ENCODE assay signal across 1 cellular context in genomic region chr7:104010052-104010909, GRCh38.
TF ChIP-seq lines count a peak whose summit lies in the region.

No MANE protein-coding gene starts in this region.

TF ChIP-seq in HepG2, 621 proteins besides CTCF, POLR2A, EP300 and RAD21 (continued from another document and continues in another):
- TF ChIP-seq TFAP4 (IDR thresholded peaks at IDR 0.05; ENCODE audit: borderline replicate concordance, low read depth) (0 out of 2 replicates have a peak, but pooled peaks have one; percentile 10), SMAD3 (CRISPR knock-in tag; IDR thresholded peaks at IDR 0.05) (0 out of 2 replicates have a peak, but pooled peaks have one; percentile 18), NFIC (IDR thresholded peaks at IDR 0.05; ENCODE audit: low read length) (0 out of 2 replicates have a peak, but pooled peaks have one; percentile 23), HNF1A (IDR thresholded peaks at IDR 0.05; ENCODE audit: low read depth) (peak; percentile 74), HNF1A (CRISPR knock-in tag; IDR thresholded peaks at IDR 0.05; ENCODE audit: borderline replicate concordance) (peak; percentile 94), CBX1 (IDR thresholded peaks at IDR 0.05; ENCODE audit: low read depth) (no peak), SOX13 (IDR thresholded peaks at IDR 0.05) (no peak), SOX13 (CRISPR knock-in tag; conservative IDR thresholded peaks at IDR 0.05 in 1 of 2, IDR thresholded peaks at IDR 0.05 in 1 of 2) (peak in 1 of 2 experiments; percentile 62; a peak in 2 of 4 replicates), ZGPAT (CRISPR knock-in tag; IDR thresholded peaks at IDR 0.05) (peak; percentile 44; the same call in 1 of the 2 replicates), SRY (CRISPR knock-in tag; IDR thresholded peaks at IDR 0.05) (no peak), NFYB (CRISPR knock-in tag; IDR thresholded peaks at IDR 0.05) (no peak), MIXL1 (CRISPR knock-in tag; IDR thresholded peaks at IDR 0.05) (0 out of 2 replicates have a peak, but pooled peaks have one; percentile 20), ZNF430 (CRISPR knock-in tag; IDR thresholded peaks at IDR 0.05) (no peak), MIER2 (CRISPR knock-in tag; IDR thresholded peaks at IDR 0.05) (no peak), TEAD3 (CRISPR knock-in tag; optimal IDR thresholded peaks at IDR 0.05; ENCODE audit: borderline replicate concordance) (peak; percentile 50), KDM2A (CRISPR knock-in tag; IDR thresholded peaks at IDR 0.05; ENCODE audit: borderline replicate concordance, low read depth) (0 out of 2 replicates have a peak, but pooled peaks have one; percentile 22), RXRB (CRISPR knock-in tag; IDR thresholded peaks at IDR 0.05; ENCODE audit: borderline replicate concordance) (peak; percentile 66), KDM3A (CRISPR knock-in tag; IDR thresholded peaks at IDR 0.05; ENCODE audit: low read depth) (0 out of 2 replicates have a peak, but pooled peaks have one; percentile 34), WIZ (CRISPR knock-in tag; IDR thresholded peaks at IDR 0.05) (no peak), SOX5 (CRISPR knock-in tag; IDR thresholded peaks at IDR 0.05; ENCODE audit: borderline replicate concordance) (peak; percentile 48; the same call in 1 of the 2 replicates)
- TF ChIP-seq, protein P1, sequence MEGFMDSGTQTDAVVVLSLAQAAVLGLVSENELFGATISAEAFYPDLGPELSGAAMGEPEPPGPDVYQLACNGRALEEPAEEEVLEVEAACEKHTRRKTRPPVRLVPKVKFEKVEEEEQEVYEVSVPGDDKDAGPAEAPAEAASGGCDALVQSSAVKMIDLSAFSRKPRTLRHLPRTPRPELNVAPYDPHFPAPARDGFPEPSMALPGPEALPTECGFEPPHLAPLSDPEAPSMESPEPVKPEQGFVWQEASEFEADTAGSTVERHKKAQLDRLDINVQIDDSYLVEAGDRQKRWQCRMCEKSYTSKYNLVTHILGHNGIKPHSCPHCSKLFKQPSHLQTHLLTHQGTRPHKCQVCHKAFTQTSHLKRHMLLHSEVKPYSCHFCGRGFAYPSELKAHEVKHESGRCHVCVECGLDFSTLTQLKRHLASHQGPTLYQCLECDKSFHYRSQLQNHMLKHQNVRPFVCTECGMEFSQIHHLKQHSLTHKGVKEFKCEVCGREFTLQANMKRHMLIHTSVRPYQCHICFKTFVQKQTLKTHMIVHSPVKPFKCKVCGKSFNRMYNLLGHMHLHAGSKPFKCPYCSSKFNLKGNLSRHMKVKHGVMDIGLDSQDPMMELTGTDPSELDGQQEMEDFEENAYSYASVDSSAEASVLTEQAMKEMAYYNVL (CRISPR knock-in tag; IDR thresholded peaks at IDR 0.05; ENCODE audit: borderline replicate concordance): peak; percentile 40; the same call in 1 of the 2 replicates
- TF ChIP-seq, protein P2, sequence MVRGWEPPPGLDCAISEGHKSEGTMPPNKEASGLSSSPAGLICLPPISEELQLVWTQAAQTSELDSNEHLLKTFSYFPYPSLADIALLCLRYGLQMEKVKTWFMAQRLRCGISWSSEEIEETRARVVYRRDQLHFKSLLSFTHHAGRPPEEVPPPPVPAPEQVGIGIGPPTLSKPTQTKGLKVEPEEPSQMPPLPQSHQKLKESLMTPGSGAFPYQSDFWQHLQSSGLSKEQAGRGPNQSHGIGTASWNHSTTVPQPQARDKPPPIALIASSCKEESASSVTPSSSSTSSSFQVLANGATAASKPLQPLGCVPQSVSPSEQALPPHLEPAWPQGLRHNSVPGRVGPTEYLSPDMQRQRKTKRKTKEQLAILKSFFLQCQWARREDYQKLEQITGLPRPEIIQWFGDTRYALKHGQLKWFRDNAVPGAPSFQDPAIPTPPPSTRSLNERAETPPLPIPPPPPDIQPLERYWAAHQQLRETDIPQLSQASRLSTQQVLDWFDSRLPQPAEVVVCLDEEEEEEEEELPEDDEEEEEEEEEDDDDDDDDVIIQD (CRISPR knock-in tag; IDR thresholded peaks at IDR 0.05; ENCODE audit: low read depth): 0 out of 2 replicates have a peak, but pooled peaks have one; percentile 63
- TF ChIP-seq, protein P3, sequence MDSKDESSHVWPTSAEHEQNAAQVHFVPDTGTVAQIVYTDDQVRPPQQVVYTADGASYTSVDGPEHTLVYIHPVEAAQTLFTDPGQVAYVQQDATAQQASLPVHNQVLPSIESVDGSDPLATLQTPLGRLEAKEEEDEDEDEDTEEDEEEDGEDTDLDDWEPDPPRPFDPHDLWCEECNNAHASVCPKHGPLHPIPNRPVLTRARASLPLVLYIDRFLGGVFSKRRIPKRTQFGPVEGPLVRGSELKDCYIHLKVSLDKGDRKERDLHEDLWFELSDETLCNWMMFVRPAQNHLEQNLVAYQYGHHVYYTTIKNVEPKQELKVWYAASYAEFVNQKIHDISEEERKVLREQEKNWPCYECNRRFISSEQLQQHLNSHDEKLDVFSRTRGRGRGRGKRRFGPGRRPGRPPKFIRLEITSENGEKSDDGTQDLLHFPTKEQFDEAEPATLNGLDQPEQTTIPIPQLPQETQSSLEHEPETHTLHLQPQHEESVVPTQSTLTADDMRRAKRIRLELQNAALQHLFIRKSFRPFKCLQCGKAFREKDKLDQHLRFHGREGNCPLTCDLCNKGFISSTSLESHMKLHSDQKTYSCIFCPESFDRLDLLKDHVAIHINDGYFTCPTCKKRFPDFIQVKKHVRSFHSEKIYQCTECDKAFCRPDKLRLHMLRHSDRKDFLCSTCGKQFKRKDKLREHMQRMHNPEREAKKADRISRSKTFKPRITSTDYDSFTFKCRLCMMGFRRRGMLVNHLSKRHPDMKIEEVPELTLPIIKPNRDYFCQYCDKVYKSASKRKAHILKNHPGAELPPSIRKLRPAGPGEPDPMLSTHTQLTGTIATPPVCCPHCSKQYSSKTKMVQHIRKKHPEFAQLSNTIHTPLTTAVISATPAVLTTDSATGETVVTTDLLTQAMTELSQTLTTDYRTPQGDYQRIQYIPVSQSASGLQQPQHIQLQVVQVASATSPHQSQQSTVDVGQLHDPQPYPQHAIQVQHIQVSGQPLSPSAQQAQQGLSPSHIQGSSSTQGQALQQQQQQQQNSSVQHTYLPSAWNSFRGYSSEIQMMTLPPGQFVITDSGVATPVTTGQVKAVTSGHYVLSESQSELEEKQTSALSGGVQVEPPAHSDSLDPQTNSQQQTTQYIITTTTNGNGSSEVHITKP (CRISPR knock-in tag; IDR thresholded peaks at IDR 0.05; ENCODE audit: low read depth): peak; percentile 27; the same call in 1 of the 2 replicates
- TF ChIP-seq, protein P4, sequence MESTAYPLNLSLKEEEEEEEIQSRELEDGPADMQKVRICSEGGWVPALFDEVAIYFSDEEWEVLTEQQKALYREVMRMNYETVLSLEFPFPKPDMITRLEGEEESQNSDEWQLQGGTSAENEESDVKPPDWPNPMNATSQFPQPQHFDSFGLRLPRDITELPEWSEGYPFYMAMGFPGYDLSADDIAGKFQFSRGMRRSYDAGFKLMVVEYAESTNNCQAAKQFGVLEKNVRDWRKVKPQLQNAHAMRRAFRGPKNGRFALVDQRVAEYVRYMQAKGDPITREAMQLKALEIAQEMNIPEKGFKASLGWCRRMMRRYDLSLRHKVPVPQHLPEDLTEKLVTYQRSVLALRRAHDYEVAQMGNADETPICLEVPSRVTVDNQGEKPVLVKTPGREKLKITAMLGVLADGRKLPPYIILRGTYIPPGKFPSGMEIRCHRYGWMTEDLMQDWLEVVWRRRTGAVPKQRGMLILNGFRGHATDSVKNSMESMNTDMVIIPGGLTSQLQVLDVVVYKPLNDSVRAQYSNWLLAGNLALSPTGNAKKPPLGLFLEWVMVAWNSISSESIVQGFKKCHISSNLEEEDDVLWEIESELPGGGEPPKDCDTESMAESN (CRISPR knock-in tag; conservative IDR thresholded peaks at IDR 0.05): no peak
- TF ChIP-seq, protein P5, sequence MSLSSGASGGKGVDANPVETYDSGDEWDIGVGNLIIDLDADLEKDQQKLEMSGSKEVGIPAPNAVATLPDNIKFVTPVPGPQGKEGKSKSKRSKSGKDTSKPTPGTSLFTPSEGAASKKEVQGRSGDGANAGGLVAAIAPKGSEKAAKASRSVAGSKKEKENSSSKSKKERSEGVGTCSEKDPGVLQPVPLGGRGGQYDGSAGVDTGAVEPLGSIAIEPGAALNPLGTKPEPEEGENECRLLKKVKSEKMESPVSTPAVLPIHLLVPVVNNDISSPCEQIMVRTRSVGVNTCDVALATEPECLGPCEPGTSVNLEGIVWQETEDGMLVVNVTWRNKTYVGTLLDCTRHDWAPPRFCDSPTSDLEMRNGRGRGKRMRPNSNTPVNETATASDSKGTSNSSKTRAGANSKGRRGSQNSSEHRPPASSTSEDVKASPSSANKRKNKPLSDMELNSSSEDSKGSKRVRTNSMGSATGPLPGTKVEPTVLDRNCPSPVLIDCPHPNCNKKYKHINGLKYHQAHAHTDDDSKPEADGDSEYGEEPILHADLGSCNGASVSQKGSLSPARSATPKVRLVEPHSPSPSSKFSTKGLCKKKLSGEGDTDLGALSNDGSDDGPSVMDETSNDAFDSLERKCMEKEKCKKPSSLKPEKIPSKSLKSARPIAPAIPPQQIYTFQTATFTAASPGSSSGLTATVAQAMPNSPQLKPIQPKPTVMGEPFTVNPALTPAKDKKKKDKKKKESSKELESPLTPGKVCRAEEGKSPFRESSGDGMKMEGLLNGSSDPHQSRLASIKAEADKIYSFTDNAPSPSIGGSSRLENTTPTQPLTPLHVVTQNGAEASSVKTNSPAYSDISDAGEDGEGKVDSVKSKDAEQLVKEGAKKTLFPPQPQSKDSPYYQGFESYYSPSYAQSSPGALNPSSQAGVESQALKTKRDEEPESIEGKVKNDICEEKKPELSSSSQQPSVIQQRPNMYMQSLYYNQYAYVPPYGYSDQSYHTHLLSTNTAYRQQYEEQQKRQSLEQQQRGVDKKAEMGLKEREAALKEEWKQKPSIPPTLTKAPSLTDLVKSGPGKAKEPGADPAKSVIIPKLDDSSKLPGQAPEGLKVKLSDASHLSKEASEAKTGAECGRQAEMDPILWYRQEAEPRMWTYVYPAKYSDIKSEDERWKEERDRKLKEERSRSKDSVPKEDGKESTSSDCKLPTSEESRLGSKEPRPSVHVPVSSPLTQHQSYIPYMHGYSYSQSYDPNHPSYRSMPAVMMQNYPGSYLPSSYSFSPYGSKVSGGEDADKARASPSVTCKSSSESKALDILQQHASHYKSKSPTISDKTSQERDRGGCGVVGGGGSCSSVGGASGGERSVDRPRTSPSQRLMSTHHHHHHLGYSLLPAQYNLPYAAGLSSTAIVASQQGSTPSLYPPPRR (CRISPR knock-in tag; IDR thresholded peaks at IDR 0.05; ENCODE audit: borderline replicate concordance): peak; percentile 15; the same call in 1 of the 2 replicates
